Comparison of ENCODE assay signal across 8 cellular contexts in the genomic region with DNA sequence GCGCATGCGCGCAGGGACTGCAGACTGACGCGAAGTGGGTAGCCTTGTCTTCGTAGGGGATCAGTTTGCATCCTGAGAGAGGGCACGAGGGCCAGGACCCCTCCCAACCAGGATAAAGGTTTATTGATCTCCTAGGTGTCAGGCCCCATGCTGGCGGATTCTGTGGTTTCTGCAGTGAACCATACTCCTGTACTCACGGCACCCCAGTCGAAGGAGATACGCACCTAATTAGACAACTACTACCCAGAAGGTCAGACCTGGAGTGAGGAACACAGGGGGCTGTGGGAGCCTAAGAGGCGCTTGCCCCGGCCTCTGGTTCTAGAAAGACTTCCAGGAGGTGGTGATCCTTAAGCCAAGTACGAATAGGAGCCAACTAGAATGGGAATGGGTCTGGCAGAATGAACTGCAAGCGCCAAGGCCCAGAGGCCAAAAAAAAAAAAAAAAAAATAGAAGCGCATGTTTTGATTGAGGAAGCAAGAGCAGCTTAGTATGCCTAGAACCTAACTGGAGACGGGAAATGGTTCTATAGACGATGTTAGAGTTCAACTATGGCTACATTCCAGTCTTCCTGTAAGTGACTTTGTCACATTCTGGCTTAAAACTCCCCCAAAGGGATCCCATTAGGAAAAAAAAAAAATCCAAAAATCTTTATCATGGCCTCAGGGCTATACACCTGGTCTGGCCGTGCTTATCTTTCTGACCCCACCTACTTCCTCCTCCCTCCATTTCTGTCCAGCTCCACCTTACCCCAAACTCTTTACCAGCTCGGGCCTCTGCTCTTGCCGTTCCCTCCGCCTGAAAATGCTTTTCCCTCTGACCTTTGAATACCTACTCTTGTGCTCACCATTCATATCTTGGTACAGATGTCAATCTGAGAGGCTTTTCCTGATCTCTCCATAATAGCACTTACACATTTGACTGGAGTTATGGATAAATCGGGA. TPM values are rescaled to one million over a fixed set of nuclear protein-coding genes. Genes with fewer than 3 reads are reported as not detected.
DNase-seq lines count a peak whose midpoint lies in the region; ATAC-seq and TF ChIP-seq lines count a peak whose summit lies in the region.

No MANE protein-coding gene starts in this region.

- H3K4me3 ChIP-seq in CD8-positive, alpha-beta T cell (ENCODE audit: low read depth, low read length): peak overlapping the region; percentile 97
- H3K4me3 ChIP-seq in SJSA1: peak overlapping the region; percentile 66
- H3K4me3 ChIP-seq in muscle layer of colon (ENCODE audit: low read depth in 1 of 2, low read length in 2 of 2): peak overlapping the region; percentile 72 to 84
- H3K4me3 ChIP-seq in vagina: peak overlapping the region; percentile 79 to 83

- H3K27ac Mint-ChIP-seq in CD8-positive, alpha-beta T cell: peak overlapping the region; percentile 97

- no peak for TF ChIP-seq CTCF in CD8-positive, alpha-beta T cell (IDR thresholded peaks at IDR 0.05)
- no peak for TF ChIP-seq CTCF in vagina (IDR thresholded peaks at IDR 0.05)

- H3K9me3 Mint-ChIP-seq in CD8-positive, alpha-beta T cell: no peaks in the 10 kb centered on the region

- POLR2A ChIA-PET in CD8-positive, alpha-beta T cell (lab: Charles Lee): interaction anchor here (0.7 to 1.2 kb wide), 3 partner anchors 24 to 65 kb away, joined by 4 to 5 read pairs (median 4); a partner anchor contains a TSS

- intact Hi-C loops in CD8-positive, alpha-beta T cell (cut with DNase I, micrococcal nuclease): no loop called here
- intact Hi-C loops in vagina (cut with DNase I): no loop called here

- peak; percentile 58 to 89 (median 87) for DNase-seq in CD8-positive, alpha-beta T cell
- DNase-seq in SJSA1 (ENCODE audit: low read depth in 1 of 2, low spot score in 2 of 2): no peak
- peak in 1 of 61 donors; percentile 57 for DNase-seq in caudate nucleus (lab: John Stamatoyannopoulos, UW)
- no peak for DNase-seq in vagina (ENCODE audit: extremely low spot score in 2 of 2)
- no peak for DNase-seq in COLO668 (lab: John Stamatoyannopoulos, UW; ENCODE audit: unreplicated experiment)

- H3K4me1 Mint-ChIP-seq in CD8-positive, alpha-beta T cell (ENCODE audit: low read depth): peaks cover 39% of the 10 kb centered on the region

- no peak for ATAC-seq in CD8-positive, alpha-beta T cell
- no peak for ATAC-seq in HG03175 (IDR thresholded peaks at IDR 0.05; ENCODE audit: unreplicated experiment)
- ATAC-seq in HG03342 (IDR thresholded peaks at IDR 0.05; ENCODE audit: unreplicated experiment): no peak

- no peaks in the 10 kb centered on the region for H3K36me3 ChIP-seq in CD8-positive, alpha-beta T cell (ENCODE audit: insufficient read depth, low read length)
- H3K36me3 ChIP-seq in SJSA1 (no peaks in the 10 kb centered on the region; the same call in 1 of the 2 replicates), muscle layer of colon (ENCODE audit: insufficient read depth, low read length) (no peaks in the 10 kb centered on the region), vagina (no peaks in the 10 kb centered on the region)

- H3K4me1 ChIP-seq in CD8-positive, alpha-beta T cell (ENCODE audit: insufficient read depth, low read length): peaks cover 32% of the 10 kb centered on the region
- peaks cover 9% of the 10 kb centered on the region for H3K4me1 ChIP-seq in SJSA1 (replicated peaks)
- peaks cover 18% of the 10 kb centered on the region for H3K4me1 ChIP-seq in muscle layer of colon (ENCODE audit: insufficient read depth, low read length)
- peaks cover 19% of the 10 kb centered on the region for H3K4me1 ChIP-seq in vagina

- H3K9ac ChIP-seq in muscle layer of colon (ENCODE audit: low read length): peak overlapping the region; percentile 79

- H3K4me3 Mint-ChIP-seq in CD8-positive, alpha-beta T cell: peak overlapping the region; percentile 96

- no peaks in the 10 kb centered on the region for H3K9me3 ChIP-seq in CD8-positive, alpha-beta T cell (ENCODE audit: low read length)
- H3K9me3 ChIP-seq in SJSA1 (replicated peaks): no peaks in the 10 kb centered on the region
- H3K9me3 ChIP-seq in muscle layer of colon (ENCODE audit: low read length): no peaks in the 10 kb centered on the region
- no peaks in the 10 kb centered on the region for H3K9me3 ChIP-seq in vagina

- CTCF ChIA-PET in CD8-positive, alpha-beta T cell (lab: Charles Lee): interaction anchor here (1.8 kb wide), 1 partner anchor 173 kb away, joined by 4 read pairs; no protein-coding TSS in a partner anchor

- H3K36me3 Mint-ChIP-seq in CD8-positive, alpha-beta T cell: peaks cover 7% of the 10 kb centered on the region

- no peaks in the 10 kb centered on the region for H3K27me3 ChIP-seq in CD8-positive, alpha-beta T cell (ENCODE audit: insufficient read depth, low read length)
- H3K27me3 ChIP-seq in SJSA1 (replicated peaks) (no peaks in the 10 kb centered on the region), muscle layer of colon (ENCODE audit: control insufficient read depth in 1 of 2, insufficient read depth in 2 of 2, low read length in 2 of 2) (no peaks in the 10 kb centered on the region), vagina (no peaks in the 10 kb centered on the region)

- no peak for TF ChIP-seq POLR2A in vagina (IDR thresholded peaks at IDR 0.05)

- H3K27me3 Mint-ChIP-seq in CD8-positive, alpha-beta T cell (ENCODE audit: low read depth): no peaks in the 10 kb centered on the region

- H3K27ac ChIP-seq in CD8-positive, alpha-beta T cell (ENCODE audit: low read depth, low read length): peak overlapping the region; percentile 78
- H3K27ac ChIP-seq in SJSA1: no peak overlapping the region
- H3K27ac ChIP-seq in caudate nucleus (ENCODE audit: low read depth, low read length): peak overlapping the region; percentile 99
- peak overlapping the region; percentile 80 for H3K27ac ChIP-seq in muscle layer of colon (ENCODE audit: low read depth, low read length)
- H3K27ac ChIP-seq in vagina: peak overlapping the region; percentile 89

RNA-seq across cellular contexts. Expression of a gene that starts 0.9 kb away (rescaled TPM):
- total RNA-seq in CD8-positive, alpha-beta T cell: 10 to 100 TPM; 31.8 to 33.3 TPM
- total RNA-seq in SJSA1 (2014; rRNA removed; shearing (Covaris generic)): 64.1 and 96.9 TPM in 2 replicates
- total RNA-seq in vagina: 30.9 TPM

RNA-seq across cellular contexts. Expression of a gene that starts 8.4 kb away (rescaled TPM):
- total RNA-seq in CD8-positive, alpha-beta T cell: under 1 TPM; 0.16 to 0.31 TPM
- total RNA-seq in SJSA1 (2014; rRNA removed; shearing (Covaris generic)): not detected in 2 replicates
- total RNA-seq in vagina: 0.98 TPM

RNA-seq across cellular contexts. Expression of a gene that starts 19.3 kb away (rescaled TPM):
- under 1 TPM in 1 of 2 experiments, not detected in 1; 0.19 TPM for total RNA-seq in CD8-positive, alpha-beta T cell
- 0.06 TPM in 1 of 2 replicates, not detected in the other for total RNA-seq in SJSA1 (2014; rRNA removed; shearing (Covaris generic))
- total RNA-seq in vagina: 4.7 TPM

RNA-seq across cellular contexts. Expression of a gene that starts 23.9 kb away (rescaled TPM):
- 1 to 10 TPM; 4.9 to 5.2 TPM for total RNA-seq in CD8-positive, alpha-beta T cell
- total RNA-seq in SJSA1 (2014; rRNA removed; shearing (Covaris generic)): 8.8 and 12.6 TPM in 2 replicates
- total RNA-seq in vagina: 21.9 TPM

RNA-seq across cellular contexts. Expression of a gene that starts 24.4 kb away (rescaled TPM):
- total RNA-seq in CD8-positive, alpha-beta T cell: 10 to 100 TPM; 25.5 to 26.5 TPM
- total RNA-seq in SJSA1 (2014; rRNA removed; shearing (Covaris generic)): 35.1 and 36.2 TPM in 2 replicates
- 11.0 TPM for total RNA-seq in vagina

Comparison
In these comparisons a context has a peak if more than half of its experiments do, and no peak if none do; other contexts are left out.
1. DNase-seq: peak in CD8-positive, alpha-beta T cell (7 of 7); none in SJSA1 (0 of 2), vagina (0 of 2) and COLO668 (single experiment).
2. Peak in every context shown above with its lines, with median percentiles within 50 percentile points of each other: H3K4me3 ChIP-seq.